8 cellular contexts compared by ENCODE assay signal in the genomic region with DNA sequence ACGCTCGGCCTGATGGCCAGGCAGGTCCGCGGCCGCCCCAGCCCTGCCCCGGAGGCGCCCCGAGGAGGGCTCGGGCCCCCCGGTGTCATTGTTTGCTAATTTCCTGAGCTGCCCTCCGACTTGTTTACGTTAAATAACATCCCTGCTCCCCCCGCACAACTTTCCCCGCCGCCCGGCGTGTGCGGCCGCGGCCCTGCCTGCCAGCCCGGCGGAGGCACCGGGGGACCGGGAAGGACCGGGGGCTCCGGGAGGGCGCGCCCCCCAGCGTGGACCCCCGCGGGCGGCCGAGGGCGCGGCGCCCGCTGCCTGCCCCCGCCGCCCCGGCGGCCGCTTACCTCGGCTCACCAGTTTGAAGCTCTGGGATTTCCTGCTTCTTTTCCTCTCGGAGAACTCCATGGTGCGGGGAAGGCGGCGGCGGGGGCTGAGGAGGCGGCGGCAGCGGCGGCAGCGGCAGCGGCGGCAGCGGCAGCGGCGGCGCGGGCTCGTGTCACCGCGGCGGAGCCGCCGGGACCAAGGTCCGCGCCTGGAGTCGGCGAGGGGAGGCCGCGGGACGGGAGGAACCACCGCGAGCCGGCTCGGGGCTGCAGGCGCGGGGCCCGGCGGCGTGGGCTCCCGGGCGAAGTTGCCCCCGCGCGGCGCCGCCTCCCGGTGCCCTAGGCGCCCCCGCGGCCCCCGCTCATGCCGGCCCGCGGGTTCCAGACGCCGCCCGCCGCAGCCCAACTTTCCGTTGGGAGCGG. TPM values are rescaled to one million over a fixed set of nuclear protein-coding genes. Genes with fewer than 3 reads are reported as not detected.
DNase-seq lines count a peak whose midpoint lies in the region; TF ChIP-seq lines count a peak whose summit lies in the region.

No MANE protein-coding gene starts in this region.

- no peaks in the 10 kb centered on the region for H3F3A ChIP-seq in smooth muscle cell (ENCODE audit: low read depth)

- H3K9ac ChIP-seq in smooth muscle cell (ENCODE audit: low read depth), result peak overlapping the region; percentile 6
- H3K9ac ChIP-seq in Karpas-422 (ENCODE audit: low read length), result no peak overlapping the region

- peak overlapping the region; percentile 92 for H3K4me2 ChIP-seq in smooth muscle cell
- no peak overlapping the region for H3K4me2 ChIP-seq in Karpas-422 (ENCODE audit: low read depth, low read length, poor library complexity, severe bottlenecking)

- no peaks in the 10 kb centered on the region for H3K9me2 ChIP-seq in Karpas-422 (replicated peaks; ENCODE audit: insufficient read depth, low read length)

- peak; percentile 20 for DNase-seq in stimulated activated CD4-positive, alpha-beta T cell treated with anti-CD3 and anti-CD28 coated beads, Interleukin-15, amount 100 ng/mL, for 24 hours
- DNase-seq in stimulated activated CD4-positive, alpha-beta T cell treated with anti-CD3 and anti-CD28 coated beads, Interleukin-2, amount 100 ng/mL, for 48 hours, result no peak
- DNase-seq in adrenal gland (peak in 6 of 7 donors; percentile 16 to 31 (median 28)), smooth muscle cell (lab: John Stamatoyannopoulos, UW; ENCODE audit: unreplicated experiment) (no peak), Karpas-422 (no peak), DMS79 treated with DMSO at 0.1 percent for 48 hours (lab: John Stamatoyannopoulos, UW) (no peak)
- DNase-seq in stimulated activated CD4-positive, alpha-beta T cell treated with anti-CD3 and anti-CD28 coated beads, Interleukin-4, amount 100 ng/mL, for 4 hours, result no peak

- H3K27me3 ChIP-seq in adrenal gland, result no peaks in the 10 kb centered on the region
- peaks cover 14% of the 10 kb centered on the region for H3K27me3 ChIP-seq in smooth muscle cell (ENCODE audit: low read depth)
- H3K27me3 ChIP-seq in Karpas-422 (ENCODE audit: low read length), result 0 out of 2 replicates have a peak, but pooled peaks cover 2% of the 10 kb centered on the region

- H3K4me1 ChIP-seq in adrenal gland (replicated peaks in 1 of 2) (peaks cover 5 to 20% of the 10 kb centered on the region in 2 donors), smooth muscle cell (ENCODE audit: low read depth) (no peaks in the 10 kb centered on the region), Karpas-422 (ENCODE audit: low read length) (no peaks in the 10 kb centered on the region)

- no peak for TF ChIP-seq POLR2A in adrenal gland (IDR thresholded peaks at IDR 0.05)

- H3K27ac ChIP-seq in adrenal gland, result peak overlapping the region in 3 of 5 donors; percentile 43 to 83 (median 60)
- peak overlapping the region; percentile 25 for H3K27ac ChIP-seq in smooth muscle cell (ENCODE audit: low read depth)
- no peak overlapping the region for H3K27ac ChIP-seq in Karpas-422 (ENCODE audit: low read length)

- H3K36me3 ChIP-seq in adrenal gland (replicated peaks in 1 of 2), result no peaks in the 10 kb centered on the region
- H3K36me3 ChIP-seq in smooth muscle cell (ENCODE audit: low read depth), result no peaks in the 10 kb centered on the region
- H3K36me3 ChIP-seq in Karpas-422 (ENCODE audit: insufficient read depth, low read length), result no peaks in the 10 kb centered on the region

- WGBS in adrenal gland, 4 donors, result 0 to 3% (median 2%) methylated on average over 13 to 101 of the region's 103 CpGs
- WGBS in smooth muscle cell (ENCODE audit: low lambda C conversion rate), result under 1% methylated on average over 26 of the region's 103 CpGs

- H3K4me3 ChIP-seq in adrenal gland (peak overlapping the region in 3 of 4 donors; percentile 37 to 76 (median 68)), iPS-18c (ENCODE audit: insufficient read depth, low read depth, low read length) (peak overlapping the region; percentile 49), smooth muscle cell (peak overlapping the region; percentile 46), Karpas-422 (ENCODE audit: low read length) (no peak overlapping the region)

- intact Hi-C loops in adrenal gland (cut with DNase I), result no loop called here

- H4K20me1 ChIP-seq in smooth muscle cell (ENCODE audit: low read depth) (no peaks in the 10 kb centered on the region), Karpas-422 (ENCODE audit: insufficient read depth, low read depth, low read length) (no peaks in the 10 kb centered on the region)

- peak overlapping the region; percentile 35 for H2AFZ ChIP-seq in smooth muscle cell (ENCODE audit: low read depth)
- H2AFZ ChIP-seq in Karpas-422 (ENCODE audit: low read length), result no peak overlapping the region

- no peak for TF ChIP-seq CTCF in adrenal gland (IDR thresholded peaks at IDR 0.05)
- TF ChIP-seq CTCF in smooth muscle cell (IDR thresholded peaks at IDR 0.05; ENCODE audit: borderline replicate concordance, insufficient read depth, poor library complexity, severe bottlenecking), result no peak

- H3K79me2 ChIP-seq in smooth muscle cell (ENCODE audit: low read depth) (no peaks in the 10 kb centered on the region), Karpas-422 (ENCODE audit: low read length) (no peaks in the 10 kb centered on the region)

- no peaks in the 10 kb centered on the region for H3K9me3 ChIP-seq in adrenal gland (replicated peaks in 1 of 3)
- H3K9me3 ChIP-seq in iPS-18c (ENCODE audit: control insufficient read depth, insufficient read depth, low read length), result no peaks in the 10 kb centered on the region
- H3K9me3 ChIP-seq in smooth muscle cell (replicated peaks; ENCODE audit: low read depth), result no peaks in the 10 kb centered on the region
- H3K9me3 ChIP-seq in Karpas-422 (ENCODE audit: low read length), result no peaks in the 10 kb centered on the region

RNA-seq across cellular contexts. Expression of a gene that starts 0.5 kb away (rescaled TPM):
- total RNA-seq in adrenal gland (10 to 100 TPM in 7 of 8 donors, 1 to 10 TPM in 1; 6.8 to 21.5 (median 14.8) TPM), smooth muscle cell (3.4 and 5.8 TPM in 2 replicates)
- polyA plus RNA-seq in adrenal gland (10 to 100 TPM in 1 of 3 donors, 1 to 10 TPM in 2; 5.3 to 15.2 (median 6.8) TPM), smooth muscle cell (1.7 and 4.4 TPM in 2 replicates)
- not detected in 2 replicates for total RNA-seq in Karpas-422 (2014; rRNA removed; shearing (Covaris generic); ENCODE audit: low replicate concordance)

RNA-seq across cellular contexts. Expression of a gene that starts 58.5 kb away (rescaled TPM):
- 10 to 100 TPM; 13.9 to 36.7 (median 18.9) TPM for total RNA-seq in adrenal gland
- 10 to 100 TPM in 2 of 3 donors, 1 to 10 TPM in 1; 4.9 to 33.9 (median 10.5) TPM for polyA plus RNA-seq in adrenal gland
- total RNA-seq in smooth muscle cell, result 31.1 and 36.9 TPM in 2 replicates
- 21.6 and 22.4 TPM in 2 replicates for polyA plus RNA-seq in smooth muscle cell
- total RNA-seq in Karpas-422 (2014; rRNA removed; shearing (Covaris generic); ENCODE audit: low replicate concordance), result 22.7 and 23.2 TPM in 2 replicates

Comparison
In these comparisons a context has a peak if more than half of its experiments do, and no peak if none do; other contexts are left out.
1. DNase-seq: peak in stimulated activated CD4-positive, alpha-beta T cell treated with anti-CD3 and anti-CD28 coated beads, Interleukin-15, amount 100 ng/mL, for 24 hours (single experiment) and adrenal gland (6 of 7); none in stimulated activated CD4-positive, alpha-beta T cell treated with anti-CD3 and anti-CD28 coated beads, Interleukin-2, amount 100 ng/mL, for 48 hours (0 of 2), smooth muscle cell (single experiment), Karpas-422 (single experiment), stimulated activated CD4-positive, alpha-beta T cell treated with anti-CD3 and anti-CD28 coated beads, Interleukin-4, amount 100 ng/mL, for 4 hours (0 of 2) and DMS79 treated with DMSO at 0.1 percent for 48 hours (single experiment).